ENCODE assay signal across 33 cellular contexts in the genomic region with DNA sequence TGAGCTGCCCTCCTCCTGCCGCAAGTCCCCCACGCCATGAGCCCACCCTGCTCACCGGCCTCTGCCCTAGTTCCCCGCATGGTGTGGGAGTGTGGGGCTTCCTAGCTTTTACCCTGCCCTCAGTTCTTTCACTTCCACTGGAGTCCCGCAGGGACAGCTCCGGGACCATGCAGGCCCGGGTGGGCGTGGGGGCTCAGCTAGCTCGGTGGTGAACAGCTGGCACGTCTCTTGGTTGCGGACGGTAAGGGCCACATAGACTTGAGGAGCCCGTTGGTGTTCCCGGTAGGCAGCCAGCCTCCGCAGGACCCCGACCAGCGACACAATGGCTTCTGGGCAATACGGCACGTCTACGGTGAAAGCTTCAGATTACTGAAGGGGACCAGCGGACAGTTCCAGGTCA.
"Had no signal": no experiment of that assay in that cellular context is flagged by ENCODE, and none has a peak within 500 bp of the region (broad histone marks: within the 10 kb centered on the region; RNA-seq: fewer than 3 reads in every experiment).

No MANE protein-coding gene starts in this region.

- H3K9me3 ChIP-seq: MG63 had no signal

- H3K36me3 ChIP-seq: MG63 had no signal

- H3K4me3 ChIP-seq: MG63 had no signal

- DNase-seq: Karpas-422, Kasumi-1, MG63, MM.1S, NCI-H1048, NCI-H1092, NCI-H1092 treated with DMSO at 0.1 percent for 48 hours, NCI-H1105, NCI-H1105 treated with DMSO at 0.1 percent for 48 hours, NCI-H1417, NCI-H1417 treated with DMSO at 0.1 percent for 48 hours, NCI-H1436, NCI-H1436 treated with DMSO at 0.1 percent for 48 hours, NCI-H146, NCI-H1694, NCI-H1694 treated with DMSO at 0.1 percent for 48 hours, NCI-H187, NCI-H187 treated with DMSO at 0.1 percent for 48 hours, NCI-H1930, NCI-H2029, NCI-H2029 treated with DMSO at 0.1 percent for 48 hours, NCI-H2081, NCI-H2081 treated with DMSO at 0.1 percent for 48 hours, NCI-H2107, NCI-H2171, NCI-H2171 treated with DMSO at 0.1 percent for 48 hours, NCI-H2227 treated with DMSO at 0.1 percent for 48 hours, NCI-H226, NCI-H345, NCI-H446, NCI-H446 treated with DMSO at 0.1 percent for 48 hours, NCI-H510A, NCI-H510A treated with DMSO at 0.1 percent for 48 hours had no signal

- H3K27me3 ChIP-seq: MG63 had no signal
